8 cellular contexts compared by ENCODE assay signal in the genomic region with DNA sequence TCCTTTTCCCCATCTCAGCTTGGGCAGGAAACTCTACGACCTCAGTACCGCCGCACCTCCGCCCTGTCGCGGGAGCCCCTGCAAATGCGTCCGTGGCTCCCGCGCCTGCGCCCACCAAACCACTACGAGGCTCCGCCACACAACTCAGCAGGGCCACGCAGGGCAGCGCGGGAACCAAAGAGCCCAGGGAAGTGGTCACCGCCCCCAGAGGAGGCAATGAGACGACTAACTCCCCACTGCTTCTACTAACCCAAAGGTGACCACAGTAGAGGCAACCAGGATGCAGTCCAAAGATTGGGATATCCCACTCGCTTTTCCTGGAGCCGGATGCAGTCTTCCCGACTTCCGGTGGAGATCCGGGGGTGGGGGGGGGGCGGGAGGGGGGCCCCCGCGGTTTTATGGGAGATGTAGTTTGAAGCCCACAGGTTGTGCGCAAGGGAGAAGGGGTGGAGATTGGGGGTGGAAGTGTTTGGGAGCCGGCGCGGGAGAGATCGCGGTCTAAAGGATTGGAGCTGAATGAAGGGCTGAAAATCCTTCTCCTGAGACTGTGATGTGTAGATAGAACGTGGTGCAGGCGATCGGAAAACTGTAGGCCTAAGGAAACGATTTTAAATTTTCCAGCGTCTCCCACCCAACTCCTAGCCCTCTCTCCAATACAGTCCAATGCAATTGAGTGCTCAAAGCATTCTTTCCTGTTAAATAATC. TPM values are rescaled to one million over a fixed set of nuclear protein-coding genes. Genes with fewer than 3 reads are reported as not detected.
DNase-seq lines count a peak whose midpoint lies in the region; ATAC-seq and TF ChIP-seq lines count a peak whose summit lies in the region.

A gene (minus strand): TSS at position 337 of the 705 bp plus-strand sequence. CDS start 2,541 bp downstream, outside the sequence.

- H3K9me2 ChIP-seq in neural cell (ENCODE audit: insufficient read depth, low read length), result no peaks in the 10 kb centered on the region

- TF ChIP-seq POLR2A in Peyer's patch (IDR thresholded peaks at IDR 0.05), result peak in 1 of 2 donors; percentile 38

- H3K9me3 ChIP-seq in HUES48 (ENCODE audit: control insufficient read depth, insufficient read depth, low read length) (no peaks in the 10 kb centered on the region), Peyer's patch (no peaks in the 10 kb centered on the region), neural cell (ENCODE audit: low read length) (no peaks in the 10 kb centered on the region)

- H3K4me2 ChIP-seq in neural cell (ENCODE audit: low read length), result peak within 1 kb of the TSS; percentile 76

- H3F3A ChIP-seq in neural cell (ENCODE audit: insufficient read depth, low read length, poor library complexity, severe bottlenecking), result no peaks in the 10 kb centered on the region

- peak within 1 kb of the TSS; percentile 62 for H2AFZ ChIP-seq in neural cell (ENCODE audit: low read depth, low read length)

- H3K36me3 ChIP-seq in HUES48 (ENCODE audit: control insufficient read depth, insufficient read depth, low read length), result peaks cover 7% of the 10 kb centered on the region
- H3K36me3 ChIP-seq in Peyer's patch, result no peaks in the 10 kb centered on the region
- no peaks in the 10 kb centered on the region for H3K36me3 ChIP-seq in neural cell (ENCODE audit: insufficient read depth, low read length)

- peak; percentile 42 for TF ChIP-seq RAD21 in neural cell (conservative IDR thresholded peaks at IDR 0.05)

- peaks cover 16% of the 10 kb centered on the region; the same call in 1 of the 2 replicates for H3K4me1 ChIP-seq in HUES48 (ENCODE audit: control insufficient read depth, insufficient read depth, low read length)
- H3K4me1 ChIP-seq in Peyer's patch, result peaks cover 0 to 9% (median 0%) of the 10 kb centered on the region in 4 donors

- no peak for TF ChIP-seq CTCF in Peyer's patch (IDR thresholded peaks at IDR 0.05)
- TF ChIP-seq CTCF in neural cell (IDR thresholded peaks at IDR 0.05; ENCODE audit: poor library complexity, severe bottlenecking), result no peak

- H3K27ac ChIP-seq in HUES48 (ENCODE audit: low read depth, low read length) (peak within 1 kb of the TSS; percentile 80), Peyer's patch (peak within 1 kb of the TSS; percentile 56 to 83 (median 70)), neural cell (ENCODE audit: low read length) (peak within 1 kb of the TSS; percentile 86)

- DNase-seq in DMS 273 (lab: John Stamatoyannopoulos, UW; ENCODE audit: unreplicated experiment), result peak; percentile 92
- DNase-seq in Peyer's patch, result peak; percentile 39 to 85 (median 72)
- DNase-seq in activated naive CD4-positive, alpha-beta T cell treated with Interleukin-2 at 50 U/mL for 16 hours, result peak; percentile 36
- DNase-seq in foreskin melanocyte, result peak; percentile 70
- peak; percentile 82 for DNase-seq in superior temporal gyrus (ENCODE audit: extremely low spot score)

- no peak for TF ChIP-seq EP300 in neural cell (conservative IDR thresholded peaks at IDR 0.05; ENCODE audit: poor library complexity, severe bottlenecking)

- no peaks in the 10 kb centered on the region for H4K20me1 ChIP-seq in neural cell (ENCODE audit: insufficient read depth)

- H3K4me3 ChIP-seq in HUES48 (ENCODE audit: low read depth, low read length) (peak within 1 kb of the TSS; percentile 85), Peyer's patch (peak within 1 kb of the TSS; percentile 47 to 74 (median 55)), neural cell (ENCODE audit: low read length) (peak within 1 kb of the TSS; percentile 74)

- H3K27me3 ChIP-seq in HUES48 (ENCODE audit: control insufficient read depth, insufficient read depth, low read length) (no peaks in the 10 kb centered on the region), Peyer's patch (no peaks in the 10 kb centered on the region), neural cell (ENCODE audit: insufficient read depth, low read depth, low read length) (no peaks in the 10 kb centered on the region)

- ATAC-seq in GM21423 (IDR thresholded peaks at IDR 0.05; ENCODE audit: unreplicated experiment), result peak; percentile 95

- H3K9ac ChIP-seq in HUES48 (ENCODE audit: low read depth, low read length) (peak within 1 kb of the TSS; percentile 83), neural cell (ENCODE audit: low read length) (peak within 1 kb of the TSS; percentile 84)

- peaks cover 10% of the 10 kb centered on the region for H3K79me2 ChIP-seq in neural cell (replicated peaks; ENCODE audit: insufficient read depth, low read length)

TF ChIP-seq in neural cell, 6 proteins besides CTCF, POLR2A, EP300 and RAD21:
- TF ChIP-seq TAF1 (IDR thresholded peaks at IDR 0.05; ENCODE audit: low read depth), result peak; percentile 78
- TF ChIP-seq SMC3 (conservative IDR thresholded peaks at IDR 0.05; ENCODE audit: poor library complexity), result no peak
- TF ChIP-seq, protein P1, sequence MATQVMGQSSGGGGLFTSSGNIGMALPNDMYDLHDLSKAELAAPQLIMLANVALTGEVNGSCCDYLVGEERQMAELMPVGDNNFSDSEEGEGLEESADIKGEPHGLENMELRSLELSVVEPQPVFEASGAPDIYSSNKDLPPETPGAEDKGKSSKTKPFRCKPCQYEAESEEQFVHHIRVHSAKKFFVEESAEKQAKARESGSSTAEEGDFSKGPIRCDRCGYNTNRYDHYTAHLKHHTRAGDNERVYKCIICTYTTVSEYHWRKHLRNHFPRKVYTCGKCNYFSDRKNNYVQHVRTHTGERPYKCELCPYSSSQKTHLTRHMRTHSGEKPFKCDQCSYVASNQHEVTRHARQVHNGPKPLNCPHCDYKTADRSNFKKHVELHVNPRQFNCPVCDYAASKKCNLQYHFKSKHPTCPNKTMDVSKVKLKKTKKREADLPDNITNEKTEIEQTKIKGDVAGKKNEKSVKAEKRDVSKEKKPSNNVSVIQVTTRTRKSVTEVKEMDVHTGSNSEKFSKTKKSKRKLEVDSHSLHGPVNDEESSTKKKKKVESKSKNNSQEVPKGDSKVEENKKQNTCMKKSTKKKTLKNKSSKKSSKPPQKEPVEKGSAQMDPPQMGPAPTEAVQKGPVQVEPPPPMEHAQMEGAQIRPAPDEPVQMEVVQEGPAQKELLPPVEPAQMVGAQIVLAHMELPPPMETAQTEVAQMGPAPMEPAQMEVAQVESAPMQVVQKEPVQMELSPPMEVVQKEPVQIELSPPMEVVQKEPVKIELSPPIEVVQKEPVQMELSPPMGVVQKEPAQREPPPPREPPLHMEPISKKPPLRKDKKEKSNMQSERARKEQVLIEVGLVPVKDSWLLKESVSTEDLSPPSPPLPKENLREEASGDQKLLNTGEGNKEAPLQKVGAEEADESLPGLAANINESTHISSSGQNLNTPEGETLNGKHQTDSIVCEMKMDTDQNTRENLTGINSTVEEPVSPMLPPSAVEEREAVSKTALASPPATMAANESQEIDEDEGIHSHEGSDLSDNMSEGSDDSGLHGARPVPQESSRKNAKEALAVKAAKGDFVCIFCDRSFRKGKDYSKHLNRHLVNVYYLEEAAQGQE (IDR thresholded peaks at IDR 0.05; ENCODE audit: borderline replicate concordance), result peak; percentile 65
- peak; percentile 73 for TF ChIP-seq MXI1 (conservative IDR thresholded peaks at IDR 0.05; ENCODE audit: poor library complexity, severe bottlenecking)
- TF ChIP-seq POLR2AphosphoS5 (IDR thresholded peaks at IDR 0.05), result peak; percentile 75
- no peak for TF ChIP-seq EZH2 (IDR thresholded peaks at IDR 0.05; ENCODE audit: borderline replicate concordance, insufficient read depth, low read length, poor library complexity, severe bottlenecking)

RNA-seq across cellular contexts. Expression of the gene that starts here (rescaled TPM):
- 10 to 100 TPM; 15.7 to 24.9 (median 19.6) TPM for total RNA-seq in Peyer's patch
- 22.8 and 24.9 TPM in 2 replicates for polyA plus RNA-seq in neural cell
- 23.4 and 25.9 TPM in 2 replicates for polyA minus RNA-seq in neural cell

Comparison
In these comparisons a context has a peak if more than half of its experiments do, and no peak if none do; other contexts are left out.
1. Peak in every context shown above with its lines: DNase-seq, ATAC-seq, H3K4me3 ChIP-seq and H3K27ac ChIP-seq.
2. DNase-seq: peak in every context shown above with its lines; median percentile 92 in DMS 273; 82 in superior temporal gyrus; 72 in Peyer's patch; 70 in foreskin melanocyte; 36 in activated naive CD4-positive, alpha-beta T cell treated with Interleukin-2 at 50 U/mL for 16 hours.